25 cellular contexts compared by ENCODE assay signal in the genomic region with DNA sequence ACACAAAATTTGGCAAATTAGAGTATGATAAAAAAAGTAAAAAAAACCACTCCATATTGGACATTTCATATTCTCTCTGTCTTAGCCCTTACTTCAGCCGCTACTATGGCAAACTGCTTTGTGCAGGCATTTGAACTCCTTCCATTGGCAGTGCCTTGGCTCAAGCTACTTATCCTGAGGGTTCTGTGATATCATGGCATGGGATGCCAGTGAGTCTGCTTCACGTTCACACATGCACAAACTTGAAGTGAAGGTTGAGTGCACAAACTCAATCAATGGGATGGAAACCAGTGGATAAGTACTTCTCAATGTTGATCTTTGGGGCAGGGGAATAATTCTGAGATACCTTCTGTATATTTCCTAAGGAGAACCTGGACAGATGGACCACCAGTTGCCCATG.
"Had no signal": no experiment of that assay in that cellular context is flagged by ENCODE, and none has a peak within 500 bp of the region (broad histone marks: within the 10 kb centered on the region; RNA-seq: fewer than 3 reads in every experiment).

No MANE protein-coding gene starts in this region.

- H3K9me3 Mint-ChIP-seq: immature natural killer cell; natural killer cell; stimulated activated memory B cell treated with anti-CD40 and anti-IgM and Interleukin-4, amounts not matched to agents 10 μg/mL and 1 μg/mL and 100 μg/mL, for 72 hours; stimulated activated naive CD8-positive, alpha-beta T cell treated with anti-CD3 and anti-CD28 coated beads, Interleukin-15, amount 100 ng/mL, for 72 hours; type B pancreatic cell had no signal

- H3K27me3 ChIP-seq: pancreas, sigmoid colon, tibial nerve, uterus had no signal

- H3K9me3 ChIP-seq: left ventricle myocardium inferior, pancreas, prostate gland, sigmoid colon, spleen, tibial nerve, uterus had no signal

- H3K27ac ChIP-seq: left ventricle myocardium inferior, pancreas, prostate gland, sigmoid colon, spleen, tibial nerve, uterus had no signal

- H3K4me1 ChIP-seq: left ventricle myocardium inferior, pancreas, prostate gland, sigmoid colon, spleen, tibial nerve, uterus had no signal

- H3K4me3 ChIP-seq: left ventricle myocardium inferior, lung, pancreas, prostate gland, sigmoid colon, spleen, tibial nerve, uterus had no signal

- H3K36me3 Mint-ChIP-seq: immature natural killer cell; mesothelial cell of epicardium; naive B cell; natural killer cell; stimulated activated memory B cell treated with anti-CD40 and anti-IgM and Interleukin-4, amounts not matched to agents 10 μg/mL and 1 μg/mL and 100 μg/mL, for 72 hours; type B pancreatic cell had no signal

- H3K4me3 Mint-ChIP-seq: immature natural killer cell; mesothelial cell of epicardium; naive B cell; natural killer cell; nephron progenitor cell; stimulated activated memory B cell treated with anti-CD40 and anti-IgM and Interleukin-4, amounts not matched to agents 10 μg/mL and 1 μg/mL and 100 μg/mL, for 72 hours; stimulated activated naive CD8-positive, alpha-beta T cell treated with anti-CD3 and anti-CD28 coated beads, Interleukin-15, amount 100 ng/mL, for 72 hours; type B pancreatic cell had no signal

- H3K4me1 Mint-ChIP-seq: immature natural killer cell; mesothelial cell of epicardium; naive B cell; nephron progenitor cell; stimulated activated memory B cell treated with anti-CD40 and anti-IgM and Interleukin-4, amounts not matched to agents 10 μg/mL and 1 μg/mL and 100 μg/mL, for 72 hours; stimulated activated naive CD8-positive, alpha-beta T cell treated with anti-CD3 and anti-CD28 coated beads, Interleukin-15, amount 100 ng/mL, for 72 hours had no signal

- ATAC-seq: natural killer cell; pancreas; right cardiac atrium; stimulated activated memory B cell treated with anti-CD40 and anti-IgM and Interleukin-4, amounts not matched to agents 10 μg/mL and 1 μg/mL and 100 μg/mL, for 72 hours; stimulated activated naive CD8-positive, alpha-beta T cell treated with anti-CD3 and anti-CD28 coated beads, Interleukin-15, amount 100 ng/mL, for 72 hours had no signal

- H3K27ac Mint-ChIP-seq: immature natural killer cell; mesothelial cell of epicardium; naive B cell; natural killer cell; nephron progenitor cell; stimulated activated memory B cell treated with anti-CD40 and anti-IgM and Interleukin-4, amounts not matched to agents 10 μg/mL and 1 μg/mL and 100 μg/mL, for 72 hours; stimulated activated naive CD8-positive, alpha-beta T cell treated with anti-CD3 and anti-CD28 coated beads, Interleukin-15, amount 100 ng/mL, for 72 hours; type B pancreatic cell had no signal

- DNase-seq: hypothalamus; immature natural killer cell; left ventricle myocardium inferior; mesendoderm; naive B cell; natural killer cell; nephron progenitor cell; pancreas; posterior cingulate gyrus; retina; right cardiac atrium; sigmoid colon; small intestine; spleen; stimulated activated CD4-positive, alpha-beta T cell treated with anti-CD3 and anti-CD28 coated beads, Interleukin-4, amount 100 ng/mL, for 24 hours; stimulated activated naive CD4-positive, alpha-beta T cell treated with Interleukin-2 at 50 U/mL for 16 hours; stimulated activated naive CD8-positive, alpha-beta T cell treated with anti-CD3 and anti-CD28 coated beads, Interleukin-15, amount 100 ng/mL, for 72 hours; substantia nigra; uterus had no signal
